1 cellular context compared by ENCODE assay signal in the genomic region with DNA sequence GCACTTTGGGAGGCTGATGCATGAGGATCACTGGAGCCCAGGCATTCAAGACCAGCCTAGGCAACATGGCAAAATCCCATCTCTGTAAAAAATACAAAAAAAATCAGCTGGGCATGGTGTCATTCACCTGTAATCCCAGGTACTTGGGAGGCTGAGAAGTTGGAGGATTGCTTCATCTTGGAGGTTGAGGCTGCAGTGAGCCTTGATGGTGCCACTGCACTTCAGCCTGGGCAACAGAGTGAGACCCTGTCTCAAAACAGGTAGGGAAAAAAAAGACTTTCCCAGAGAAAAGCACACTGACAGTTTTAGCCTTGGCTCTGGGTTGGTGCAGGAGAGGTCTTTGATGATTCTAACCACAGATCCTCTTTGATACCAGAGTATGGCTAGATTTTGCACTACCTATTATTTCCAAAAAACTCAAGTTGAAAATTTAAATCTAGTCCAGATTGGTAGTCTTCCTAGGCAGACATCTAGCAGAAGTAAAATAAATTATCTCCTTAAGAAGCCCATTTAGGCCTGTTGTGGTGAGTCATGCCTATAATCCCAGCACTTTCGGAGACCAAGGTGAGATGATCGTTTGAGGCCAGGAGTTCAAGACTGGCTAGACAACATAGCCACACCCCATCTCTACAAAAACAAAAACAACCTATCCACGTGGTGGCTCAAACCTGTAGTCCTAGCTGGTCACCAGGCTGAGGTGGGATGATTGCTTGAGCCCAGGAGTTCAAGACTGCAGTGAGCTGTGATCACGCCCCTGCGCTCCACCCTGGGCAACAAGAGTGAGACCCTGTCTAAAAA.
TF ChIP-seq lines count a peak whose summit lies in the region.

No MANE protein-coding gene starts in this region.

TF ChIP-seq in HCT116, 20 proteins besides CTCF, POLR2A, EP300 and RAD21 (continued from another document):
- TF ChIP-seq POLR2AphosphoS5 (IDR thresholded peaks at IDR 0.05; ENCODE audit: low read depth, low read length), result no peak
- peak; percentile 25; the same call in 1 of the 2 replicates for TF ChIP-seq CBX3 (IDR thresholded peaks at IDR 0.05; ENCODE audit: low read depth)
- TF ChIP-seq CEBPB (IDR thresholded peaks at IDR 0.05; ENCODE audit: low read depth), result no peak
- TF ChIP-seq SP1 (IDR thresholded peaks at IDR 0.05; ENCODE audit: low read depth), result 0 out of 2 replicates have a peak, but pooled peaks have one; percentile 11
- TF ChIP-seq ZFX (IDR thresholded peaks at IDR 0.05), result no peak
- peak; percentile 41 for TF ChIP-seq FOSL1 (IDR thresholded peaks at IDR 0.05; ENCODE audit: low read depth)
- TF ChIP-seq EZH2phosphoT487 (IDR thresholded peaks at IDR 0.05; ENCODE audit: borderline replicate concordance), result no peak
